ENCODE assay signal across 1 cellular context in genomic region chr13:36999054-36999927, GRCh38.
TF ChIP-seq lines count a peak whose summit lies in the region.

Gene ALG5, minus strand, starts transcription at chr13:36999340. Its CDS starts 40 bp downstream, at chr13:36999300.

TF ChIP-seq in WTC11, 78 proteins besides CTCF, POLR2A, EP300 and RAD21 (continued from another document):
- TF ChIP-seq ATF2 (CRISPR knock-in tag; IDR thresholded peaks at IDR 0.05; ENCODE audit: borderline replicate concordance, low read depth) (no peak), GRHL2 (CRISPR knock-in tag; IDR thresholded peaks at IDR 0.05; ENCODE audit: insufficient replicate concordance, severe bottlenecking) (no peak), AFF4 (CRISPR knock-in tag; IDR thresholded peaks at IDR 0.05; ENCODE audit: borderline replicate concordance) (no peak), E2F5 (CRISPR knock-in tag; IDR thresholded peaks at IDR 0.05) (peak; percentile 88), ZNF416 (CRISPR knock-in tag; IDR thresholded peaks at IDR 0.05) (peak; percentile 81), NFE2L1 (CRISPR knock-in tag; IDR thresholded peaks at IDR 0.05) (peak; percentile 86)
